ENCODE assay signal across 8 cellular contexts in genomic region chr18:51029694-51030536, GRCh38. TPM values are rescaled to one million over a fixed set of nuclear protein-coding genes. Genes with fewer than 3 reads are reported as not detected.
DNase-seq lines count a peak whose midpoint lies in the region; ATAC-seq, FAIRE-seq and TF ChIP-seq lines count a peak whose summit lies in the region.

SMAD4 (plus strand) TSS chr18:51030213; CDS start chr18:51047047, 16,834 bp downstream.

- H3K36me3 ChIP-seq in cardiac muscle cell = no peaks in the 10 kb centered on the region
- peaks cover 5 to 6% of the 10 kb centered on the region in 2 experiments for H3K36me3 ChIP-seq in trophoblast cell (ENCODE audit: control insufficient read depth in 1 of 2, insufficient read depth in 2 of 2, low read length in 2 of 2)
- H3K36me3 ChIP-seq in tibial nerve = peaks cover 0 to 25% (median 0%) of the 10 kb centered on the region in 3 donors

- no peak for TF ChIP-seq CTCF in cardiac muscle cell (IDR thresholded peaks at IDR 0.05; ENCODE audit: low read depth, low read length)
- no peak for TF ChIP-seq CTCF in tibial nerve (IDR thresholded peaks at IDR 0.05)

- peak within 1 kb of the TSS; percentile 97 for H3K27ac Mint-ChIP-seq in T-cell

- peak within 1 kb of the TSS; percentile 95 for H3K9ac ChIP-seq in trophoblast cell (ENCODE audit: low read length)

- H3K4me1 ChIP-seq in cardiac muscle cell (ENCODE audit: low read depth) (peaks cover 24% of the 10 kb centered on the region), trophoblast cell (ENCODE audit: control insufficient read depth in 1 of 2, insufficient read depth in 2 of 2, low read length in 2 of 2) (peaks cover 10 to 13% of the 10 kb centered on the region in 2 experiments), tibial nerve (peaks cover 0 to 74% (median 20%) of the 10 kb centered on the region in 4 donors)

- TF ChIP-seq EP300 in tibial nerve (IDR thresholded peaks at IDR 0.05) = peak; percentile 81 to 99

- peak within 1 kb of the TSS; percentile 94 for H4K91ac ChIP-seq in trophoblast cell (ENCODE audit: low read depth, low read length)

- peak within 1 kb of the TSS; percentile 76 for H2BK12ac ChIP-seq in trophoblast cell (ENCODE audit: low read length)

- peak within 1 kb of the TSS; percentile 97 for H3K18ac ChIP-seq in trophoblast cell (ENCODE audit: low read length)

- H3K4ac ChIP-seq in trophoblast cell (ENCODE audit: low read depth, low read length) = peak within 1 kb of the TSS; percentile 93

- H2BK120ac ChIP-seq in trophoblast cell (ENCODE audit: insufficient read depth, low read length, poor library complexity) = peak within 1 kb of the TSS; percentile 85

- H3K4me3 ChIP-seq in cardiac muscle cell (peak within 1 kb of the TSS; percentile 66), trophoblast cell (ENCODE audit: low read depth, low read length) (peak within 1 kb of the TSS; percentile 91), tibial nerve (peak within 1 kb of the TSS; percentile 71 to 86 (median 78))

- H3K27me3 ChIP-seq in cardiac muscle cell = no peaks in the 10 kb centered on the region
- H3K27me3 ChIP-seq in trophoblast cell (ENCODE audit: insufficient read depth, low read length) = no peaks in the 10 kb centered on the region
- no peaks in the 10 kb centered on the region for H3K27me3 ChIP-seq in tibial nerve

- peak within 1 kb of the TSS; percentile 97 for H4K8ac ChIP-seq in trophoblast cell (ENCODE audit: low read depth, low read length)

- CTCF ChIA-PET in T-cell (lab: Charles Lee) = interaction anchor here (0.7 to 2.4 kb wide), 8 partner anchors 11 to 152 kb away, joined by 3 to 11 read pairs (median 4); no protein-coding TSS in a partner anchor

- TF ChIP-seq POLR2A in GM12891 (IDR thresholded peaks at IDR 0.05; ENCODE audit: low read depth, low read length) = peak; percentile 88
- peak; percentile 89 to 97 for TF ChIP-seq POLR2A in tibial nerve (IDR thresholded peaks at IDR 0.05)

- peaks cover 12% of the 10 kb centered on the region for H3K79me1 ChIP-seq in trophoblast cell (ENCODE audit: low read length)

- peak within 1 kb of the TSS; percentile 78 for H3K4me2 ChIP-seq in trophoblast cell (ENCODE audit: low read length)

- H3K79me2 ChIP-seq in trophoblast cell (ENCODE audit: control insufficient read depth, insufficient read depth, low read length, poor library complexity) = peaks cover 20% of the 10 kb centered on the region

- no peak within 1 kb of the TSS for H3K23ac ChIP-seq in trophoblast cell (ENCODE audit: low read length)

- peaks cover 14% of the 10 kb centered on the region for H3K36me3 Mint-ChIP-seq in T-cell

- H2BK5ac ChIP-seq in trophoblast cell (ENCODE audit: low read depth, low read length, poor library complexity) = peak within 1 kb of the TSS; percentile 91

- peak within 1 kb of the TSS; percentile 85 for H2AK5ac ChIP-seq in trophoblast cell (ENCODE audit: low read length)

- H3K4me3 Mint-ChIP-seq in T-cell = peak within 1 kb of the TSS; percentile 98

- peak within 1 kb of the TSS; percentile 97 for H2AFZ ChIP-seq in trophoblast cell (ENCODE audit: insufficient read depth, low read length, poor library complexity)

- H3K27me3 Mint-ChIP-seq in T-cell = no peaks in the 10 kb centered on the region

- peak; percentile 92 for FAIRE-seq in GM12891 (lab: Jason Lieb, UNC)

- H3K9me3 Mint-ChIP-seq in T-cell = no peaks in the 10 kb centered on the region

- H4K12ac ChIP-seq in trophoblast cell (ENCODE audit: low read depth, low read length) = peak within 1 kb of the TSS; percentile 98

- WGBS in adipose tissue, 3 donors = 0 to 1% (median 1%) methylated on average over 55 to 79 of the region's 79 CpGs
- WGBS in trophoblast cell (ENCODE audit: extremely low coverage, insufficient coverage, insufficient read length) = no CpG with 5 or more reads among the region's 79 CpGs
- WGBS in tibial nerve, 2 donors = 0 to 1% methylated on average over 37 to 54 of the region's 79 CpGs

- H3K27ac ChIP-seq in adipose tissue (ENCODE audit: low read depth, low read length) (peak within 1 kb of the TSS; percentile 91), cardiac muscle cell (peak within 1 kb of the TSS; percentile 99), trophoblast cell (ENCODE audit: low read depth, low read length) (peak within 1 kb of the TSS; percentile 94), tibial nerve (peak within 1 kb of the TSS; percentile 95 to 99 (median 97))

- no peaks in the 10 kb centered on the region for H3K9me3 ChIP-seq in cardiac muscle cell (ENCODE audit: low read depth)
- H3K9me3 ChIP-seq in trophoblast cell (ENCODE audit: insufficient read depth, low read depth, low read length) = no peaks in the 10 kb centered on the region
- H3K9me3 ChIP-seq in tibial nerve = no peaks in the 10 kb centered on the region

- peak; percentile 83 for ATAC-seq in HG02840 (IDR thresholded peaks at IDR 0.05; ENCODE audit: low FRiP score, unreplicated experiment)
- peak; percentile 78 to 83 (median 80) for ATAC-seq in T-cell (replicated peaks in 1 of 4)

- POLR2A ChIA-PET in T-cell (lab: Charles Lee) = interaction anchor here (0.5 to 1.5 kb wide), 8 partner anchors 9 to 748 kb away, joined by 3 to 8 read pairs (median 4); partner anchors contain the start of gene ME2 (in 1 of the 2)

- peaks cover 55 to 69% (median 57%) of the 10 kb centered on the region in 3 donors for H3K4me1 Mint-ChIP-seq in T-cell

- peak within 1 kb of the TSS; percentile 96 for H3K14ac ChIP-seq in trophoblast cell (ENCODE audit: low read length)

- DNase-seq in GM12891 (ENCODE audit: insufficient read length, low spot score) = peak; percentile 89
- DNase-seq in NCI-H1436 (lab: John Stamatoyannopoulos, UW) = peak; percentile 95
- peak; percentile 91 to 99 (median 96) for DNase-seq in T-cell
- DNase-seq in cardiac muscle cell (ENCODE audit: low read depth in 1 of 2, low spot score in 1 of 2) = peak; percentile 97
- peak; percentile 96 to 99 for DNase-seq in trophoblast cell
- peak; percentile 95 for DNase-seq in tibial nerve (ENCODE audit: low spot score in 2 of 2)

TF ChIP-seq in GM12891, 5 proteins besides CTCF, POLR2A, EP300 and RAD21:
- TF ChIP-seq TAF1 (IDR thresholded peaks at IDR 0.05; ENCODE audit: low read depth, low read length) (peak; percentile 62), POLR2AphosphoS5 (IDR thresholded peaks at IDR 0.05; ENCODE audit: low read depth, low read length) (peak; percentile 94), POU2F2 (IDR thresholded peaks at IDR 0.05; ENCODE audit: low read depth, low read length) (0 out of 2 replicates have a peak, but pooled peaks have one; percentile 19), SPI1 (IDR thresholded peaks at IDR 0.05; ENCODE audit: low read depth, low read length) (no peak)

RNA-seq across cellular contexts. Expression of gene SMAD4, which starts in this region (rescaled TPM):
- polyA plus RNA-seq in GM12891 (2012; ENCODE audit: low read depth, missing spikeins) = 18.3 TPM
- total RNA-seq in T-cell = 100 to 1,000 TPM in 4 of 5 donors, 10 to 100 TPM in 1; 80.9 to 124 (median 117) TPM
- polyA plus RNA-seq in adipose tissue = 10 to 100 TPM; 15.8 to 45.1 (median 28.3) TPM
- 69.4 and 72.4 TPM in 2 replicates for total RNA-seq in cardiac muscle cell
- 75.5 and 90.0 TPM in 2 replicates for polyA plus RNA-seq in cardiac muscle cell
- 50.4 and 51.9 TPM in 2 replicates for polyA plus RNA-seq in trophoblast cell (2013)
- 100 to 1,000 TPM; 100 to 182 (median 148) TPM for total RNA-seq in tibial nerve

Comparison
In these comparisons a context has a peak if more than half of its experiments do, and no peak if none do; other contexts are left out.
1. Peak in every context shown above with its lines: DNase-seq, ATAC-seq, H3K4me3 ChIP-seq and H3K27ac ChIP-seq.